Comparison of ENCODE assay signal across 34 cellular contexts in the genomic region with DNA sequence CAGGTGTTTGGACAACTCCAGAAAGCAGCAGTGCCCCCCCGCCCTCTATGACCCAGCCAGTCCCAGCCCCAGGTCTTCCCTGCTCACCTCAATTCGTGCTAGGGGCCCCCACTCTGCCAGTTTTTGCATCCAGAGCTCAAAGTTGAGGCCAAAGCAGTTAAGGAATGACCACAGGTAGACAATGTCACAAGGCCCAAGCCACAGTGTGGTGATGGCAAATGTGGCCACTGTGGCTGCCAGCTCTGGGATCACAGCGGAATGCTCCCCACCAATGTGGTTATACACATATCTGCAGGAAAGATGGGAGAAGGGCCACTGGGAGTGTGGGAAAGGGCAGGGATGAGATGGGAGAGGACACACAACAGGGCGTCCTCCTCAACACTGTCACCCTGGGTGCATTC. TPM values are rescaled to one million over a fixed set of nuclear protein-coding genes. Genes with fewer than 3 reads are reported as not detected.
"Had no signal": no experiment of that assay in that cellular context is flagged by ENCODE, and none has a peak within 500 bp of the region (broad histone marks: within the 10 kb centered on the region; RNA-seq: fewer than 3 reads in every experiment).

No MANE protein-coding gene starts in this region.

- H3K27ac ChIP-seq: SK-N-MC had no signal

- ATAC-seq: activated CD8-positive, alpha-beta memory T cell treated with anti-CD3 and anti-CD28 coated beads, Interleukin-2, amount 10 ng/mL, durations not matched to agents 7 days and 5 days; Panc1; T-cell had no signal

- H3K27me3 ChIP-seq: MG63 had no signal

- H3K36me3 ChIP-seq: MG63 had no signal

- H3K4me3 Mint-ChIP-seq: activated B cell treated with CpG ODN at 0.5 μM for 24 hours; activated CD4-positive, alpha-beta T cell treated with anti-CD3 and anti-CD28 coated beads, Interleukin-2, amount 10 ng/mL, durations not matched to agents 24 days and 14 days; activated CD8-positive, alpha-beta memory T cell treated with anti-CD3 and anti-CD28 coated beads, Interleukin-2, amount 10 ng/mL, durations not matched to agents 7 days and 5 days; activated naive CD4-positive, alpha-beta T cell treated with anti-CD3 and anti-CD28 coated beads for 36 hours; activated naive CD8-positive, alpha-beta T cell; activated T-cell treated with anti-CD3 and anti-CD28 coated beads, Interleukin-2, amount 50 U/mL, for 24 hours; activated T-helper 1 cell treated with anti-CD3 and anti-CD28 coated beads, Interleukin-12 subunit alpha, Interleukin-12 subunit beta, Interleukin-2, Interleukin-4 antibody, amounts not matched to agents 30 ng/mL and 10 ng/mL and 1 ng/mL, durations not matched to agents 14 hours and 24 hours and 36 hours; IgD-negative memory B cell; T-cell had no signal

- H3K9me3 ChIP-seq: MG63 had no signal

- H3K9me3 Mint-ChIP-seq: activated B cell treated with CpG ODN at 0.5 μM for 24 hours; activated CD4-positive, alpha-beta T cell treated with anti-CD3 and anti-CD28 coated beads, Interleukin-2, amount 10 ng/mL, durations not matched to agents 24 days and 14 days; activated naive CD4-positive, alpha-beta T cell treated with anti-CD3 and anti-CD28 coated beads for 36 hours; activated T-cell treated with anti-CD3 and anti-CD28 coated beads, Interleukin-2, amount 50 U/mL, for 24 hours; activated T-helper 1 cell treated with anti-CD3 and anti-CD28 coated beads, Interleukin-12 subunit alpha, Interleukin-12 subunit beta, Interleukin-2, Interleukin-4 antibody, amounts not matched to agents 30 ng/mL and 10 ng/mL and 1 ng/mL, durations not matched to agents 14 hours and 24 hours and 36 hours; IgD-negative memory B cell; T-cell had no signal

- H3K36me3 Mint-ChIP-seq: activated CD8-positive, alpha-beta memory T cell treated with anti-CD3 and anti-CD28 coated beads, Interleukin-2, amount 10 ng/mL, durations not matched to agents 7 days and 5 days; activated naive CD8-positive, alpha-beta T cell; IgD-negative memory B cell; T-cell had no signal

- H3K27me3 Mint-ChIP-seq: IgD-negative memory B cell had no signal

- H3K4me1 Mint-ChIP-seq: activated B cell treated with CpG ODN at 0.5 μM for 24 hours; activated CD4-positive, alpha-beta T cell treated with anti-CD3 and anti-CD28 coated beads, Interleukin-2, amount 10 ng/mL, durations not matched to agents 24 days and 14 days; IgD-negative memory B cell had no signal

- DNase-seq: activated B cell treated with CpG ODN at 0.5 μM for 24 hours; activated CD4-positive, alpha-beta T cell treated with anti-CD3 and anti-CD28 coated beads for 1 hour; activated CD4-positive, alpha-beta T cell treated with anti-CD3 and anti-CD28 coated beads, Interleukin-2, amount 10 ng/mL, durations not matched to agents 24 days and 14 days; activated CD4-positive, alpha-beta T cell treated with anti-CD3 and anti-CD28 coated beads, Interleukin-2, amount 50 U/mL, for 48 hours; activated CD8-positive, alpha-beta memory T cell treated with anti-CD3 and anti-CD28 coated beads, Interleukin-2, amount 10 ng/mL, durations not matched to agents 7 days and 5 days; activated gamma-delta T cell; activated naive CD4-positive, alpha-beta T cell treated with anti-CD3 and anti-CD28 coated beads for 36 hours; activated T-cell treated with anti-CD3 and anti-CD28 coated beads, Interleukin-2, amount 50 U/mL, for 24 hours; amygdala; KG1; MG63; MV-4-11; NCI-H1092 treated with DMSO at 0.1 percent for 48 hours; NCI-H1417 treated with DMSO at 0.1 percent for 48 hours; NCI-H1694; NCI-H2029; NCI-H2107; NCI-H2171 treated with DMSO at 0.1 percent for 48 hours; NCI-H226; NCI-H526 treated with DMSO at 0.1 percent for 48 hours; NCI-H82; NK-92 treated with Interleukin-12 subunit alpha and Interleukin-12 subunit beta, amount 100 ng/mL, for 24 hours; OCI-M1; RPMI8226; T-helper 2 cell; T1000 had no signal

- H3K27ac Mint-ChIP-seq: activated B cell treated with CpG ODN at 0.5 μM for 24 hours; activated CD4-positive, alpha-beta T cell treated with anti-CD3 and anti-CD28 coated beads, Interleukin-2, amount 10 ng/mL, durations not matched to agents 24 days and 14 days; activated CD8-positive, alpha-beta memory T cell treated with anti-CD3 and anti-CD28 coated beads, Interleukin-2, amount 10 ng/mL, durations not matched to agents 7 days and 5 days; activated naive CD4-positive, alpha-beta T cell treated with anti-CD3 and anti-CD28 coated beads for 36 hours; activated naive CD8-positive, alpha-beta T cell; activated T-cell treated with anti-CD3 and anti-CD28 coated beads, Interleukin-2, amount 50 U/mL, for 24 hours; activated T-helper 1 cell treated with anti-CD3 and anti-CD28 coated beads, Interleukin-12 subunit alpha, Interleukin-12 subunit beta, Interleukin-2, Interleukin-4 antibody, amounts not matched to agents 30 ng/mL and 10 ng/mL and 1 ng/mL, durations not matched to agents 14 hours and 24 hours and 36 hours; IgD-negative memory B cell; T-cell had no signal

- H3K4me3 ChIP-seq: MG63, SK-N-MC had no signal

RNA-seq across cellular contexts. Expression of a gene that starts 8.2 kb away (rescaled TPM):
- total RNA-seq: activated B cell treated with CpG ODN at 0.5 μM for 24 hours; activated CD4-positive, alpha-beta T cell treated with anti-CD3 and anti-CD28 coated beads, Interleukin-2, amount 10 ng/mL, durations not matched to agents 24 days and 14 days; activated CD8-positive, alpha-beta memory T cell treated with anti-CD3 and anti-CD28 coated beads, Interleukin-2, amount 10 ng/mL, durations not matched to agents 7 days and 5 days; activated naive CD4-positive, alpha-beta T cell treated with anti-CD3 and anti-CD28 coated beads for 36 hours; activated T-helper 1 cell treated with anti-CD3 and anti-CD28 coated beads, Interleukin-12 subunit alpha, Interleukin-12 subunit beta, Interleukin-2, Interleukin-4 antibody, amounts not matched to agents 30 ng/mL and 10 ng/mL and 1 ng/mL, durations not matched to agents 14 hours and 24 hours and 36 hours; NCI-H460; Right ventricle myocardium inferior; T-cell had no signal
- polyA plus RNA-seq: IgD-negative memory B cell had no signal

RNA-seq across cellular contexts. Expression of a gene that starts 9.1 kb away (rescaled TPM):
- total RNA-seq: activated B cell treated with CpG ODN at 0.5 μM for 24 hours; activated CD4-positive, alpha-beta T cell treated with anti-CD3 and anti-CD28 coated beads, Interleukin-2, amount 10 ng/mL, durations not matched to agents 24 days and 14 days; activated CD8-positive, alpha-beta memory T cell treated with anti-CD3 and anti-CD28 coated beads, Interleukin-2, amount 10 ng/mL, durations not matched to agents 7 days and 5 days; activated naive CD4-positive, alpha-beta T cell treated with anti-CD3 and anti-CD28 coated beads for 36 hours; activated T-helper 1 cell treated with anti-CD3 and anti-CD28 coated beads, Interleukin-12 subunit alpha, Interleukin-12 subunit beta, Interleukin-2, Interleukin-4 antibody, amounts not matched to agents 30 ng/mL and 10 ng/mL and 1 ng/mL, durations not matched to agents 14 hours and 24 hours and 36 hours; NCI-H460; T-cell had no signal
- polyA plus RNA-seq: IgD-negative memory B cell had no signal
